In the genomic region with DNA sequence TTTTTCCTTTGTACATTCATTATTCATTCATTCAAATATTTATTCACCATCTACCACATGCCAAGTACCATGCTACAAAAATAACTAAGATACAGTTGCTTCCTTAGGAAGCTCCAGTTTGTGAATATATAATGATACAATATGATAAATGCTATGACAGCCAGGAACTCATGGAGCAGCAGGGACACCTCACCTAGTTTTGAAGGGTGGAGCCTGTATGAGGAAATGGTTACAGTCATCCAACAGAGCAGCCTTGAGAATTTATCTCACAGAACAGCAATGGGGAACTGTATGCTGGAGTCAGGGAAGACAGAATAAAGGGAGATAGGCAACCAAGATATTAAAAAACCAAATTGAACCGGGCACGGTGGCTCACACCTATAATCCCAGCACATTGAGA, we compare ENCODE assay signal across 18 cellular contexts.
A peak's percentile ranks its signal among the peaks of the same experiment; 100 is the strongest.
DNase-seq lines count a peak whose midpoint lies in the region; TF ChIP-seq lines count a peak whose summit lies in the region.
"Had no signal": no experiment of that assay in that cellular context is flagged by ENCODE, and none has a peak within 500 bp of the region (broad histone marks: within the 10 kb centered on the region; RNA-seq: fewer than 3 reads in every experiment).

No MANE protein-coding gene starts in this region.

- CTCF ChIA-PET in mammary epithelial cell (lab: Charles Lee; ENCODE audit: low non-redundant PET) = no interaction called here

- H3K27me3 ChIP-seq in GM23248 (replicated peaks; ENCODE audit: insufficient read depth) = no peaks in the 10 kb centered on the region
- H3K27me3 ChIP-seq in mammary epithelial cell (ENCODE audit: insufficient read depth, low read length) = no peaks in the 10 kb centered on the region
- H3K27me3 ChIP-seq in muscle layer of colon (ENCODE audit: control insufficient read depth in 1 of 2, insufficient read depth in 2 of 2, low read length in 2 of 2) = no peaks in the 10 kb centered on the region
- H3K27me3 ChIP-seq: brain microvascular endothelial cell had no signal

- H2AFZ ChIP-seq in GM23248 = no peak overlapping the region
- no peak overlapping the region for H2AFZ ChIP-seq in mammary epithelial cell (ENCODE audit: low read depth, low read length)

- H3K36me3 ChIP-seq in GM23248 (ENCODE audit: low read depth) (no peaks in the 10 kb centered on the region), mammary epithelial cell (ENCODE audit: insufficient read depth, low read length) (no peaks in the 10 kb centered on the region), muscle layer of colon (ENCODE audit: insufficient read depth, low read length) (no peaks in the 10 kb centered on the region)
- H3K36me3 ChIP-seq: brain microvascular endothelial cell had no signal

- H3F3A ChIP-seq in GM23248 (ENCODE audit: insufficient read depth) = peaks cover 16% of the 10 kb centered on the region

- H3K9me2 ChIP-seq in GM23248 (ENCODE audit: insufficient read depth) = no peaks in the 10 kb centered on the region

- intact Hi-C loops in mammary epithelial cell (cut with micrococcal nuclease) = loop anchor here (5.0 kb wide), 1 partner anchor 136 kb away; a partner anchor contains a TSS

- TF ChIP-seq CTCF in mammary epithelial cell (conservative IDR thresholded peaks at IDR 0.05 in 1 of 2, IDR thresholded peaks at IDR 0.05 in 1 of 2; ENCODE audit: extremely low read depth in 1 of 2, insufficient read depth in 1 of 2, low read depth in 1 of 2, low read length in 2 of 2) = no peak

- DNase-seq in GM23248 = peak; percentile 29
- peak; percentile 15 for DNase-seq in NCI-H69 (lab: John Stamatoyannopoulos, UW)
- DNase-seq in mammary epithelial cell = peak; percentile 50
- DNase-seq in pons (ENCODE audit: low spot score) = no peak
- DNase-seq in activated naive CD4-positive, alpha-beta T cell treated with anti-CD3 and anti-CD28 coated beads, Interleukin-2, amount 50 U/mL, for 16 hours = no peak
- no peak for DNase-seq in NAMALWA (ENCODE audit: low spot score)
- DNase-seq in SKM-1 treated with dmso at 0.1 percent for 144 hours (lab: John Stamatoyannopoulos, UW; ENCODE audit: unreplicated experiment) = no peak
- DNase-seq: activated CD4-positive, alpha-beta T cell treated with anti-CD3 and anti-CD28 coated beads, Interleukin-2, amount 10 ng/mL, durations not matched to agents 24 days and 14 days; brain microvascular endothelial cell; Caco-2; GDM1; H9; mesendoderm; NCI-H1105; NCI-H2171 treated with DMSO at 0.1 percent for 48 hours; right cardiac atrium; SHP77 had no signal

- 96 to 100% methylated on average over 2 of the region's 2 CpGs for WGBS in GM23248 (ENCODE audit: low coverage in 1 of 2, low lambda C conversion rate in 2 of 2, missing lambda C conversion rate in 2 of 2), 2 experiments
- WGBS in mammary epithelial cell (ENCODE audit: low coverage, missing lambda C conversion rate) = 100% methylated on average over 2 of the region's 2 CpGs

- dilution Hi-C loops in mammary epithelial cell (cut with HindIII; ENCODE audit: low sequenced_read_pairs) = no loop called here

- H3K4me3 ChIP-seq in GM23248 (no peak overlapping the region), mammary epithelial cell (replicated peaks in 1 of 3; ENCODE audit: insufficient read depth in 1 of 3, low read depth in 2 of 3, low read length in 3 of 3) (no peak overlapping the region), muscle layer of colon (ENCODE audit: low read depth in 1 of 2, low read length in 2 of 2) (no peak overlapping the region)

- no peak overlapping the region for H3K27ac ChIP-seq in GM23248
- no peak overlapping the region for H3K27ac ChIP-seq in mammary epithelial cell (ENCODE audit: insufficient read depth, low read depth, low read length)
- peak overlapping the region; percentile 22 for H3K27ac ChIP-seq in muscle layer of colon (ENCODE audit: low read depth, low read length)
- H3K27ac ChIP-seq: brain microvascular endothelial cell had no signal

- BruUV-seq in mammary epithelial cell (replicated peaks; lab: Mats Ljungman, UMichigan) = no TSS peak

- H3K9ac ChIP-seq in GM23248 = no peak overlapping the region
- H3K9ac ChIP-seq in mammary epithelial cell (ENCODE audit: insufficient read depth, low read length) = no peak overlapping the region
- no peak overlapping the region for H3K9ac ChIP-seq in muscle layer of colon (ENCODE audit: low read length)

- H3K4me2 ChIP-seq in GM23248 (ENCODE audit: unreplicated experiment) (no peak overlapping the region), mammary epithelial cell (ENCODE audit: insufficient read depth, low read depth, low read length) (no peak overlapping the region)

- H3K4me1 ChIP-seq in GM23248 (ENCODE audit: insufficient read depth) = peaks cover 21% of the 10 kb centered on the region
- peaks cover 17% of the 10 kb centered on the region for H3K4me1 ChIP-seq in mammary epithelial cell (ENCODE audit: insufficient read depth, low read length)
- H3K4me1 ChIP-seq in muscle layer of colon (ENCODE audit: insufficient read depth, low read length) = peaks cover 17% of the 10 kb centered on the region
- H3K4me1 ChIP-seq: Caco-2 had no signal

- in situ Hi-C loops in GM23248 (cut with MboI) (no loop called here), mammary epithelial cell (cut with MboI; ENCODE audit: low sequenced_read_pairs in 2 of 2) (no loop called here)

- H4K20me1 ChIP-seq in GM23248 (ENCODE audit: insufficient read depth) = no peaks in the 10 kb centered on the region
- H4K20me1 ChIP-seq in mammary epithelial cell (ENCODE audit: insufficient read depth, low read length) = no peaks in the 10 kb centered on the region

- H3K9me3 ChIP-seq in GM23248 (ENCODE audit: low read depth) (no peaks in the 10 kb centered on the region), mammary epithelial cell (replicated peaks; ENCODE audit: insufficient read depth, low read length) (no peaks in the 10 kb centered on the region), muscle layer of colon (ENCODE audit: low read length) (no peaks in the 10 kb centered on the region)
- H3K9me3 ChIP-seq: Caco-2 had no signal

- H3K79me2 ChIP-seq in GM23248 (ENCODE audit: insufficient read depth) (0 out of 2 replicates have a peak, but pooled peaks cover 8% of the 10 kb centered on the region), mammary epithelial cell (ENCODE audit: insufficient read depth, low read length) (peaks cover 29% of the 10 kb centered on the region)

Comparison
In these comparisons a context has a peak if more than half of its experiments do, and no peak if none do; other contexts are left out.
1. DNase-seq: peak in GM23248 (single experiment), NCI-H69 (single experiment) and mammary epithelial cell (single experiment); none in pons (single experiment), activated naive CD4-positive, alpha-beta T cell treated with anti-CD3 and anti-CD28 coated beads, Interleukin-2, amount 50 U/mL, for 16 hours (single experiment), NAMALWA (single experiment) and SKM-1 treated with dmso at 0.1 percent for 144 hours (single experiment).